In the genomic region with DNA sequence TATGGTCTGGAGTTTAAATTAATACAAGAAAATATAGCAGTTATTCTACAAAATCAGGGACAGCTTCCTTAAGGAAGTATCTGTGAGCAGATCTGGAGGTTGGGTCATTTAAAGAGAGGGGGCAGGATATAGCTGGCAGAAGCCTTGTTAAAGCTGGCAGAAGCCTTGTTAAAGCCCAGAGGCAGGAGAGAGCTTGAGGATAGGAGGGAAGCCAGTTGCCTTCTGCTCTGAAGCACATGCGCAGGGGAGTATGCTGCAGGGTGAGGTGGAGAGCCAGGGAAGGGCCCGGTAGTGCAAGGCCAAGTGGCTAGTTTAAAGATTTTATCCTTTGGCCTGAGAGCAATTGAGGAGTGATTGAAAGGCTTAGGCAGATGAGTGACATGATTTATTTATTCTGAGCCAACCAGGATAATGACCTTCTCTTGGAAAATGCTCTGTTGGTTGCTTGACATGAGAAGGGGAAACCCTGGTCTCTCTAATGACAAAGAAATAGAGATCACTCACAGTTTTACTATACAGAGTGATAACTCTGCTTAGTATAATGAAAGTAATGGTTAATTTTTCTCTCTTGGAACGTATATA, we compare ENCODE assay signal across 15 cellular contexts. TPM values are rescaled to one million over a fixed set of nuclear protein-coding genes. Genes with fewer than 3 reads are reported as not detected.
DNase-seq lines count a peak whose midpoint lies in the region; ATAC-seq, FAIRE-seq and TF ChIP-seq lines count a peak whose summit lies in the region.
"Had no signal": no experiment of that assay in that cellular context is flagged by ENCODE, and none has a peak within 500 bp of the region (broad histone marks: within the 10 kb centered on the region; RNA-seq: fewer than 3 reads in every experiment).

No MANE protein-coding gene starts in this region.

- peaks cover 31% of the 10 kb centered on the region for H3K36me3 ChIP-seq in right atrium auricular region
- peaks cover 61% of the 10 kb centered on the region for H3K36me3 ChIP-seq in K562 (ENCODE audit: control insufficient read depth, insufficient read depth, low read length)

- peaks cover 36% of the 10 kb centered on the region for H3K4me1 Mint-ChIP-seq in T-helper 17 cell
- peaks cover 33% of the 10 kb centered on the region for H3K4me1 Mint-ChIP-seq in stimulated activated effector memory CD8-positive, alpha-beta T cell treated with anti-CD3 and anti-CD28 coated beads, Interleukin-12 subunit alpha, Interleukin-12 subunit beta, amount 100 ng/mL, for 72 hours

- POLR2A ChIA-PET in K562 (lab: Yijun Ruan, JAX): interaction anchor here (0.6 to 1.1 kb wide), 2 partner anchors 89 to 101 kb away, joined by 3 read pairs; no protein-coding TSS in a partner anchor

- H3K79me2 ChIP-seq in K562 (ENCODE audit: control insufficient read depth, insufficient read depth, low read length): peaks cover 42% of the 10 kb centered on the region

- H3K4me3 ChIP-seq in right atrium auricular region (no peak overlapping the region), K562 (no peak overlapping the region)

- TF ChIP-seq CTCF in right atrium auricular region (IDR thresholded peaks at IDR 0.05) (no peak), K562 (IDR thresholded peaks at IDR 0.05 in 2 of 3, conservative IDR thresholded peaks at IDR 0.05 in 1 of 3; ENCODE audit: insufficient read depth in 2 of 3, low read depth in 1 of 3, low read length in 3 of 3) (no peak)

- no peak for TF ChIP-seq POLR2A in K562 (conservative IDR thresholded peaks at IDR 0.05)

- peak; percentile 45 for ATAC-seq in Right ventricle myocardium inferior
- no peak for ATAC-seq in T-helper 17 cell
- ATAC-seq in K562: no peak
- no peak for ATAC-seq in stimulated activated effector memory CD8-positive, alpha-beta T cell treated with anti-CD3 and anti-CD28 coated beads, Interleukin-12 subunit alpha, Interleukin-12 subunit beta, amount 100 ng/mL, for 72 hours
- ATAC-seq in GM19328 (IDR thresholded peaks at IDR 0.05; ENCODE audit: unreplicated experiment): no peak
- ATAC-seq: CD8-positive, alpha-beta T cell; Panc1 had no signal

- no peak for FAIRE-seq in K562 (lab: Jason Lieb, UNC)
- FAIRE-seq in frontal cortex (lab: Jason Lieb, UNC): no peak

- intact Hi-C loops in Right ventricle myocardium inferior (cut with DNase I) (no loop called here), K562 (cut with micrococcal nuclease) (no loop called here)

- CTCF ChIA-PET in K562 (lab: Yijun Ruan, JAX; ENCODE audit: low intra/inter-chr PET ratio): no interaction called here

- no peaks in the 10 kb centered on the region for H3K9me3 ChIP-seq in right atrium auricular region
- H3K9me3 ChIP-seq in T-helper 17 cell (ENCODE audit: control insufficient read depth, low read length, poor library complexity, severe bottlenecking): no peaks in the 10 kb centered on the region
- H3K9me3 ChIP-seq in K562 (replicated peaks; ENCODE audit: control insufficient read depth, insufficient read depth, low read depth, low read length): peaks cover 3% of the 10 kb centered on the region

- H3K27ac Mint-ChIP-seq in T-helper 17 cell: peak overlapping the region; percentile 41
- H3K27ac Mint-ChIP-seq in stimulated activated effector memory CD8-positive, alpha-beta T cell treated with anti-CD3 and anti-CD28 coated beads, Interleukin-12 subunit alpha, Interleukin-12 subunit beta, amount 100 ng/mL, for 72 hours: peak overlapping the region; percentile 69
- H3K27ac Mint-ChIP-seq: B cell; CD8-positive, alpha-beta T cell had no signal

- H3K27me3 ChIP-seq in right atrium auricular region (no peaks in the 10 kb centered on the region), K562 (ENCODE audit: control insufficient read depth in 2 of 2, insufficient read depth in 2 of 2, low read length in 2 of 2) (no peaks in the 10 kb centered on the region)

- H4K20me1 ChIP-seq in K562 (replicated peaks; ENCODE audit: control insufficient read depth, insufficient read depth, low read length): no peaks in the 10 kb centered on the region

- WGBS in K562 (ENCODE audit: insufficient coverage, low coverage, missing lambda C conversion rate): 66% methylated on average over 3 of the region's 3 CpGs

- no peaks in the 10 kb centered on the region for H3K9me3 Mint-ChIP-seq in stimulated activated effector memory CD8-positive, alpha-beta T cell treated with anti-CD3 and anti-CD28 coated beads, Interleukin-12 subunit alpha, Interleukin-12 subunit beta, amount 100 ng/mL, for 72 hours
- H3K9me3 Mint-ChIP-seq: CD8-positive, alpha-beta T cell had no signal

- H3K9ac ChIP-seq in K562 (ENCODE audit: insufficient read depth in 1 of 2, low read depth in 2 of 2, low read length in 2 of 2): 0 out of 4 replicates have a peak overlapping the region, but pooled peaks of 1 of the 2 experiments have one; percentile 16

- DNase-seq in Right ventricle myocardium inferior (ENCODE audit: missing footprints): no peak
- DNase-seq in right atrium auricular region (ENCODE audit: low spot score): no peak
- DNase-seq in T-helper 17 cell: no peak
- DNase-seq in K562 (ENCODE audit: extremely low read depth in 1 of 4, low spot score in 3 of 4): no peak
- no peak for DNase-seq in stimulated activated effector memory CD8-positive, alpha-beta T cell treated with anti-CD3 and anti-CD28 coated beads, Interleukin-12 subunit alpha, Interleukin-12 subunit beta, amount 100 ng/mL, for 72 hours (ENCODE audit: low spot score in 2 of 2)
- no peak for DNase-seq in frontal cortex (ENCODE audit: low spot score in 2 of 2)
- DNase-seq: CD8-positive, alpha-beta T cell; GF-D8; GOT3; NCI-H1436 treated with DMSO at 0.1 percent for 48 hours; NCI-H2081; NCI-H510A treated with DMSO at 0.1 percent for 48 hours had no signal

- no peaks in the 10 kb centered on the region for H3K9me1 ChIP-seq in K562 (ENCODE audit: control insufficient read depth, insufficient read depth, low read length)

- TF ChIP-seq RAD21 in K562 (CRISPR knock-in tag; conservative IDR thresholded peaks at IDR 0.05 in 1 of 2, IDR thresholded peaks at IDR 0.05 in 1 of 2): no peak

- no peaks in the 10 kb centered on the region for H3K27me3 Mint-ChIP-seq in T-helper 17 cell
- H3K27me3 Mint-ChIP-seq: B cell had no signal

- in situ Hi-C loops in K562 (cut with MboI): no loop called here

- no peak for TF ChIP-seq EP300 in K562 (IDR thresholded peaks at IDR 0.05; ENCODE audit: low read length)

- H3K27ac ChIP-seq in right atrium auricular region (no peak overlapping the region), K562 (ENCODE audit: extremely low read depth, low read depth, low read length) (no peak overlapping the region)

- no peak overlapping the region for H2AFZ ChIP-seq in K562 (ENCODE audit: low read depth, low read length)

- BruUV-seq in K562 (replicated peaks; lab: Mats Ljungman, UMichigan): no TSS peak

- peaks cover 0 to 23% of the 10 kb centered on the region in 2 donors for H3K4me1 ChIP-seq in right atrium auricular region
- peaks cover 3 to 9% of the 10 kb centered on the region in 2 experiments; a peak in 4 of 5 replicates for H3K4me1 ChIP-seq in K562 (replicated peaks in 1 of 2; ENCODE audit: control insufficient read depth in 2 of 2, insufficient read depth in 2 of 2, low read length in 2 of 2)

- peak overlapping the region; percentile 12 for H3K4me3 Mint-ChIP-seq in T-helper 17 cell
- no peak overlapping the region for H3K4me3 Mint-ChIP-seq in stimulated activated effector memory CD8-positive, alpha-beta T cell treated with anti-CD3 and anti-CD28 coated beads, Interleukin-12 subunit alpha, Interleukin-12 subunit beta, amount 100 ng/mL, for 72 hours
- H3K4me3 Mint-ChIP-seq: B cell; CD8-positive, alpha-beta T cell had no signal

- H3K4me2 ChIP-seq in K562 (ENCODE audit: insufficient read depth, low read length): no peak overlapping the region

- peaks cover 8% of the 10 kb centered on the region for H3K36me3 Mint-ChIP-seq in T-helper 17 cell (ENCODE audit: low read depth)
- H3K36me3 Mint-ChIP-seq in stimulated activated effector memory CD8-positive, alpha-beta T cell treated with anti-CD3 and anti-CD28 coated beads, Interleukin-12 subunit alpha, Interleukin-12 subunit beta, amount 100 ng/mL, for 72 hours: peaks cover 93% of the 10 kb centered on the region

RNA-seq across cellular contexts. Expression of gene EAF1, which starts 3.9 kb away (rescaled TPM):
- total RNA-seq in Right ventricle myocardium inferior (6.7 TPM), right atrium auricular region (10 to 100 TPM in 1 of 2 donors, 1 to 10 TPM in 1; 9.7 to 13.2 TPM), T-helper 17 cell (10 to 100 TPM; 25.9 to 31.5 TPM), K562 (2014; rRNA removed) (26.8 and 32.4 TPM in 2 replicates), K562 (2014; rRNA removed; fragmentation: Illumina TruSeq; extraction: Trizol) (21.6 and 22.8 TPM in 2 replicates), K562 (2015; rRNA removed; fragmentation: Illumina TruSeq; extraction: Trizol) (20.8 and 22.7 TPM in 2 replicates), K562 (2021) (20.4 and 21.9 TPM in 2 replicates), frontal cortex (33.0 TPM)
- total RNA-seq in K562 (2011; cell fraction: chromatin; rRNA removed; ENCODE audit: low replicate concordance): 7.2 and 11.4 TPM in 2 replicates
- total RNA-seq in K562 (2011; cell fraction: nucleolus; rRNA removed): 5.0 and 7.5 TPM in 2 replicates
- total RNA-seq in K562 (2011; cell fraction: nucleoplasm; rRNA removed): 10.2 and 14.3 TPM in 2 replicates
- polyA plus RNA-seq in K562 (2011; rRNA removed) (16.8 and 19.5 TPM in 2 replicates), K562 (2014; fragmentation: Illumina TruSeq; extraction: Trizol) (20.7 and 22.6 TPM in 2 replicates), K562 (2014; fragmentation: Nextera tagmentation; extraction: Ambion mirVana) (10 to 100 TPM in 1 of 2 experiments, 1 to 10 TPM in 1; 7.0 to 10.9 TPM), K562 (2014; rRNA removed) (19.0 and 22.0 TPM in 2 replicates)
- polyA plus RNA-seq in K562 (2011; cell fraction: cytosol; rRNA removed): 18.2 and 19.9 TPM in 2 replicates
- 9.4 and 10.7 TPM in 2 replicates for polyA plus RNA-seq in K562 (2011; cell fraction: nucleus; rRNA removed)
- polyA plus RNA-seq in K562 (2012): 16.7 and 18.2 TPM in 2 replicates
- 27.8 and 31.9 TPM in 2 replicates for polyA minus RNA-seq in K562 (2011; rRNA and poly(A)+ RNA removed)
- 19.7 and 21.1 TPM in 2 replicates for polyA minus RNA-seq in K562 (2011; cell fraction: cytosol; rRNA and poly(A)+ RNA removed)
- polyA minus RNA-seq in K562 (2011; cell fraction: nucleus; rRNA and poly(A)+ RNA removed): 8.9 and 10.6 TPM in 2 replicates

RNA-seq across cellular contexts. Expression of gene METTL6, which starts 4.0 kb away (rescaled TPM):
- total RNA-seq in Right ventricle myocardium inferior (6.8 TPM), right atrium auricular region (1 to 10 TPM; 6.3 to 7.8 TPM), T-helper 17 cell (1 to 10 TPM; 6.5 to 8.6 TPM), K562 (2014; rRNA removed) (18.8 and 20.9 TPM in 2 replicates), K562 (2014; rRNA removed; fragmentation: Illumina TruSeq; extraction: Trizol) (32.8 and 38.7 TPM in 2 replicates), K562 (2015; rRNA removed; fragmentation: Illumina TruSeq; extraction: Trizol) (32.2 and 33.9 TPM in 2 replicates), K562 (2021) (19.9 and 21.6 TPM in 2 replicates), frontal cortex (86.0 TPM)
- total RNA-seq in K562 (2011; cell fraction: chromatin; rRNA removed; ENCODE audit: low replicate concordance): 16.8 and 19.9 TPM in 2 replicates
- 13.3 and 14.7 TPM in 2 replicates for total RNA-seq in K562 (2011; cell fraction: nucleolus; rRNA removed)
- 20.2 and 22.2 TPM in 2 replicates for total RNA-seq in K562 (2011; cell fraction: nucleoplasm; rRNA removed)
- polyA plus RNA-seq in K562 (2011; rRNA removed) (24.9 and 28.3 TPM in 2 replicates), K562 (2014; fragmentation: Illumina TruSeq; extraction: Trizol) (26.8 and 34.5 TPM in 2 replicates), K562 (2014; fragmentation: Nextera tagmentation; extraction: Ambion mirVana) (10 to 100 TPM; 44.1 to 61.5 TPM), K562 (2014; rRNA removed) (23.5 and 39.6 TPM in 2 replicates)
- polyA plus RNA-seq in K562 (2011; cell fraction: cytosol; rRNA removed): 19.2 and 21.8 TPM in 2 replicates
- polyA plus RNA-seq in K562 (2011; cell fraction: nucleus; rRNA removed): 9.8 and 10.3 TPM in 2 replicates
- 20.3 and 21.8 TPM in 2 replicates for polyA plus RNA-seq in K562 (2012)
- polyA minus RNA-seq in K562 (2011; rRNA and poly(A)+ RNA removed): 30.4 and 36.7 TPM in 2 replicates
- polyA minus RNA-seq in K562 (2011; cell fraction: cytosol; rRNA and poly(A)+ RNA removed): 9.5 and 10.0 TPM in 2 replicates
- 9.7 and 11.9 TPM in 2 replicates for polyA minus RNA-seq in K562 (2011; cell fraction: nucleus; rRNA and poly(A)+ RNA removed)
